20 cellular contexts compared by ENCODE assay signal in genomic region chr2:167151894-167152293, GRCh38.
"Had no signal": no experiment of that assay in that cellular context is flagged by ENCODE, and none has a peak within 500 bp of the region (broad histone marks: within the 10 kb centered on the region; RNA-seq: fewer than 3 reads in every experiment).

No MANE protein-coding gene starts in this region.

- H3K27me3 ChIP-seq: dorsolateral prefrontal cortex, esophagus muscularis mucosa, gastrocnemius medialis, heart right ventricle, left lung had no signal

- H3K36me3 ChIP-seq: esophagus muscularis mucosa, gastrocnemius medialis, heart right ventricle, left lung had no signal

- H3K27me3 Mint-ChIP-seq: memory B cell had no signal

- H3K4me1 ChIP-seq: esophagus muscularis mucosa, gastrocnemius medialis, heart right ventricle, left lung had no signal

- H3K27ac ChIP-seq: coronary artery, dorsolateral prefrontal cortex, esophagus muscularis mucosa, gastrocnemius medialis, heart right ventricle, left lung had no signal

- H3K4me3 ChIP-seq: coronary artery, dorsolateral prefrontal cortex, esophagus muscularis mucosa, gastrocnemius medialis, heart right ventricle, left lung, lung had no signal

- ATAC-seq: gastrocnemius medialis, heart right ventricle, left cardiac atrium, left lung, left ventricle myocardium superior had no signal

- DNase-seq: dermis blood vessel endothelial cell; dorsolateral prefrontal cortex; effector CD4-positive, alpha-beta T cell; effector memory CD4-positive, alpha-beta T cell; foreskin melanocyte; gastrocnemius medialis; glutamatergic neuron; head of caudate nucleus; heart right ventricle; hippocampal formation; left cardiac atrium; left lung; left ventricle myocardium superior; mammary epithelial cell; mesendoderm; midbrain had no signal

- H3K4me3 Mint-ChIP-seq: memory B cell had no signal

- H3K27ac Mint-ChIP-seq: memory B cell had no signal

- H3K4me1 Mint-ChIP-seq: memory B cell had no signal

- H3K36me3 Mint-ChIP-seq: memory B cell had no signal

- H3K9me3 ChIP-seq: esophagus muscularis mucosa, gastrocnemius medialis, heart right ventricle, left lung had no signal
